8 cellular contexts compared by ENCODE assay signal in genomic region chr4:39526283-39526682, GRCh38. TPM values are rescaled to one million over a fixed set of nuclear protein-coding genes. Genes with fewer than 3 reads are reported as not detected.
DNase-seq lines count a peak whose midpoint lies in the region; ATAC-seq, FAIRE-seq and TF ChIP-seq lines count a peak whose summit lies in the region.

No MANE protein-coding gene starts in this region.

- H3K4ac ChIP-seq in H1 (replicated peaks; ENCODE audit: insufficient read length, low read depth, low read length) (no peak overlapping the region), neuronal stem cell (ENCODE audit: low read length) (no peak overlapping the region)

- peak overlapping the region; percentile 72 to 75 for H3K4me2 ChIP-seq in H1 (ENCODE audit: insufficient read depth in 1 of 2, low read depth in 2 of 2, low read length in 2 of 2)
- peak overlapping the region; percentile 68 for H3K4me2 ChIP-seq in neuronal stem cell (ENCODE audit: insufficient read depth, low read length, poor library complexity, severe bottlenecking)

- no peaks in the 10 kb centered on the region for H3K27me3 ChIP-seq in CD8-positive, alpha-beta memory T cell (ENCODE audit: insufficient read depth, low read length, poor library complexity, severe bottlenecking)
- H3K27me3 ChIP-seq in H1 (replicated peaks in 1 of 4; ENCODE audit: control insufficient read depth in 3 of 4, extremely low read depth in 1 of 4, insufficient read depth in 3 of 4, low read length in 3 of 4) (no peaks in the 10 kb centered on the region), neuronal stem cell (ENCODE audit: control insufficient read depth in 3 of 3, insufficient read depth in 3 of 3, low read depth in 1 of 3, low read length in 3 of 3) (no peaks in the 10 kb centered on the region)

- WGBS in H1 (ENCODE audit: extremely low coverage in 1 of 2, insufficient coverage in 1 of 2, insufficient read length in 1 of 2, insufficient replicate concordance in 2 of 2, low coverage in 1 of 2, low lambda C conversion rate in 2 of 2, missing lambda C conversion rate in 1 of 2), 2 experiments: 10% methylated on average over 4 of the region's 4 CpGs; no CpG with 5 or more reads in 1 of the 2 experiments
- no CpG with 5 or more reads among the region's 4 CpGs for WGBS in neuronal stem cell (ENCODE audit: extremely low coverage in 2 of 2, insufficient read length in 2 of 2, insufficient replicate concordance in 1 of 2), 2 donors

- TF ChIP-seq CTCF in NB4 (IDR thresholded peaks at IDR 0.05; ENCODE audit: low read depth, low read length): no peak
- no peak for TF ChIP-seq CTCF in H1 (IDR thresholded peaks at IDR 0.05; ENCODE audit: control extremely low read depth in 1 of 3, insufficient read depth in 1 of 3, low read depth in 1 of 3, low read length in 3 of 3)

- peaks cover 21 to 31% (median 25%) of the 10 kb centered on the region in 3 donors for H3K4me1 Mint-ChIP-seq in CD8-positive, alpha-beta memory T cell

- H3K18ac ChIP-seq in H1 (ENCODE audit: extremely low read depth, low read length) (no peak overlapping the region), neuronal stem cell (ENCODE audit: low read length) (no peak overlapping the region)

- H2BK12ac ChIP-seq in H1 (ENCODE audit: low read depth, low read length) (no peak overlapping the region), neuronal stem cell (ENCODE audit: low read length) (no peak overlapping the region)

- FAIRE-seq in H1 (lab: Jason Lieb, UNC): no peak

- peaks cover 0 to 8% (median 7%) of the 10 kb centered on the region in 5 donors for H3K9me3 Mint-ChIP-seq in CD8-positive, alpha-beta memory T cell

- H3K14ac ChIP-seq in H1 (ENCODE audit: insufficient read length) (no peak overlapping the region), neuronal stem cell (ENCODE audit: low read length) (no peak overlapping the region)

- TF ChIP-seq RAD21 in H1 (IDR thresholded peaks at IDR 0.05 in 1 of 2, conservative IDR thresholded peaks at IDR 0.05 in 1 of 2; ENCODE audit: low read depth in 2 of 2, low read length in 2 of 2): no peak

- no peak overlapping the region for H3K56ac ChIP-seq in H1 (replicated peaks; ENCODE audit: insufficient read length, low read depth, low read length)

- TF ChIP-seq POLR2A in NB4 (IDR thresholded peaks at IDR 0.05; ENCODE audit: extremely low read depth, insufficient read length): no peak
- no peak for TF ChIP-seq POLR2A in H1 (IDR thresholded peaks at IDR 0.05; ENCODE audit: control extremely low read depth in 1 of 2, low read depth in 2 of 2, low read length in 2 of 2)

- H3K4me1 ChIP-seq in CD8-positive, alpha-beta memory T cell (ENCODE audit: insufficient read depth, low read length): peaks cover 15% of the 10 kb centered on the region
- H3K4me1 ChIP-seq in H1 (replicated peaks in 1 of 4; ENCODE audit: control insufficient read depth in 3 of 4, insufficient read depth in 4 of 4, low read length in 3 of 4) (peaks cover 0 to 4% (median 1%) of the 10 kb centered on the region in 4 experiments; a peak in 3 of 7 replicates), neuronal stem cell (ENCODE audit: control insufficient read depth in 2 of 2, insufficient read depth in 1 of 2, low read depth in 1 of 2, low read length in 2 of 2) (peaks cover 2 to 4% of the 10 kb centered on the region in 2 donors)

- no peaks in the 10 kb centered on the region for H3K27me3 Mint-ChIP-seq in CD8-positive, alpha-beta memory T cell

- no peak for TF ChIP-seq EP300 in H1 (IDR thresholded peaks at IDR 0.05; ENCODE audit: borderline replicate concordance in 1 of 2, low read depth in 2 of 2, low read length in 2 of 2)

- no peak overlapping the region for H2BK5ac ChIP-seq in H1 (ENCODE audit: low read depth, low read length)
- H2BK5ac ChIP-seq in neuronal stem cell (ENCODE audit: low read length): no peak overlapping the region

- H2BK20ac ChIP-seq in H1 (ENCODE audit: low read length): no peak overlapping the region

- no peaks in the 10 kb centered on the region for H3K9me3 ChIP-seq in CD8-positive, alpha-beta memory T cell (ENCODE audit: low read length)
- peaks cover 11 to 14% of the 10 kb centered on the region in 2 experiments for H3K9me3 ChIP-seq in H1 (ENCODE audit: insufficient read depth in 2 of 2, low read depth in 1 of 2, low read length in 1 of 2)
- H3K9me3 ChIP-seq in neuronal stem cell (replicated peaks in 1 of 2; ENCODE audit: control insufficient read depth in 2 of 2, insufficient read depth in 1 of 2, low read depth in 1 of 2, low read length in 2 of 2): peaks cover 8 to 21% of the 10 kb centered on the region in 2 donors

- no peak for DNase-seq in CD8-positive, alpha-beta memory T cell
- DNase-seq in NB4 (ENCODE audit: low read depth) (no peak), H1 (ENCODE audit: low read depth in 1 of 2, low spot score in 2 of 2) (no peak), neuronal stem cell (ENCODE audit: low spot score) (no peak), UCSD-AML1 (lab: John Stamatoyannopoulos, UW; ENCODE audit: unreplicated experiment) (no peak), NCI-H187 treated with DMSO at 0.1 percent for 48 hours (lab: John Stamatoyannopoulos, UW) (no peak), NOMO-1 treated with dmso at 0.1 percent for 144 hours (lab: John Stamatoyannopoulos, UW; ENCODE audit: unreplicated experiment) (no peak)

- H3K23me2 ChIP-seq in H1 (ENCODE audit: low read depth, low read length): 0 out of 2 replicates have a peak, but pooled peaks cover 4% of the 10 kb centered on the region

- H3K79me1 ChIP-seq in H1 (ENCODE audit: low read depth, low read length): no peaks in the 10 kb centered on the region
- H3K79me1 ChIP-seq in neuronal stem cell (ENCODE audit: low read depth, low read length): peaks cover 3% of the 10 kb centered on the region

- peaks cover 0 to 2% of the 10 kb centered on the region in 2 experiments for H4K20me1 ChIP-seq in H1 (replicated peaks in 1 of 2; ENCODE audit: control insufficient read depth in 1 of 2, insufficient read depth in 2 of 2, low read length in 2 of 2)

- H3K9ac ChIP-seq in H1 (replicated peaks in 1 of 4; ENCODE audit: extremely low read depth in 1 of 4, low read depth in 3 of 4, low read length in 3 of 4) (peak overlapping the region; percentile 83 to 92 (median 89); a peak in 6 of 7 replicates), neuronal stem cell (ENCODE audit: low read depth, low read length, poor library complexity) (no peak overlapping the region)

- H3K4me3 Mint-ChIP-seq in CD8-positive, alpha-beta memory T cell: peak overlapping the region; percentile 96 to 100 (median 99)

- peaks cover 2 to 15% (median 11%) of the 10 kb centered on the region in 3 donors for H3K36me3 Mint-ChIP-seq in CD8-positive, alpha-beta memory T cell

- peaks cover 13 to 73% of the 10 kb centered on the region in 2 experiments for H3K79me2 ChIP-seq in H1 (ENCODE audit: control insufficient read depth in 1 of 2, insufficient read depth in 2 of 2, low read length in 2 of 2)

- POLR2A ChIA-PET in CD8-positive, alpha-beta memory T cell (lab: Charles Lee): interaction anchor here (0.7 to 2.3 kb wide), 2 partner anchors 112 to 172 kb away, joined by 3 to 16 read pairs; partner anchors contain the start of genes SMIM14 and UBE2K
- POLR2A ChIA-PET in H1 (lab: Charles Lee; ENCODE audit: partially characterized antibody): interaction anchor here (0.6 to 3.3 kb wide), 9 partner anchors 10 to 447 kb away, joined by 3 to 31 read pairs (median 3); partner anchors contain the start of genes SMIM14 and UBE2K

- H3K36me3 ChIP-seq in CD8-positive, alpha-beta memory T cell (ENCODE audit: insufficient read depth, low read length): no peaks in the 10 kb centered on the region
- H3K36me3 ChIP-seq in H1 (ENCODE audit: control insufficient read depth in 2 of 4, insufficient read depth in 4 of 4, low read length in 3 of 4) (peaks cover 0 to 19% (median 6%) of the 10 kb centered on the region in 4 experiments; a peak in 2 of 8 replicates), neuronal stem cell (replicated peaks in 1 of 2; ENCODE audit: control insufficient read depth in 2 of 2, insufficient read depth in 2 of 2, low read length in 2 of 2) (peaks cover 3 to 38% of the 10 kb centered on the region in 2 donors)

- H4K8ac ChIP-seq in H1 (ENCODE audit: extremely low read depth, insufficient read depth, low read length) (no peak overlapping the region), neuronal stem cell (ENCODE audit: low read depth, low read length) (no peak overlapping the region)

- no peak overlapping the region for H4K5ac ChIP-seq in H1 (ENCODE audit: insufficient read length, low read depth, low read length)

- H3K27ac ChIP-seq in CD8-positive, alpha-beta memory T cell (ENCODE audit: low read depth, low read length): peak overlapping the region; percentile 72
- H3K27ac ChIP-seq in H1 (ENCODE audit: low read depth, low read length): no peak overlapping the region
- H3K27ac ChIP-seq in neuronal stem cell (replicated peaks; ENCODE audit: low read length): peak overlapping the region; percentile 98

- H2AK5ac ChIP-seq in H1 (ENCODE audit: low read depth, low read length) (no peak overlapping the region), neuronal stem cell (ENCODE audit: low read depth, low read length) (no peak overlapping the region)

- no peak for ATAC-seq in HG02840 (IDR thresholded peaks at IDR 0.05; ENCODE audit: low FRiP score, unreplicated experiment)

- H2BK120ac ChIP-seq in H1 (replicated peaks; ENCODE audit: low read depth, low read length): no peak overlapping the region
- H2BK120ac ChIP-seq in neuronal stem cell (ENCODE audit: low read depth, low read length): no peak overlapping the region

- no peak overlapping the region for H4K91ac ChIP-seq in H1 (replicated peaks; ENCODE audit: insufficient read length, low read length)
- no peak overlapping the region for H4K91ac ChIP-seq in neuronal stem cell (ENCODE audit: low read depth, low read length, poor library complexity)

- H2BK15ac ChIP-seq in H1 (ENCODE audit: low read length) (no peak overlapping the region), neuronal stem cell (ENCODE audit: low read length) (no peak overlapping the region)

- H3K23ac ChIP-seq in H1 (ENCODE audit: insufficient read length) (no peak overlapping the region), neuronal stem cell (ENCODE audit: low read depth, low read length, poor library complexity) (no peak overlapping the region)

- H2AFZ ChIP-seq in H1 (ENCODE audit: low read length) (no peak overlapping the region), neuronal stem cell (ENCODE audit: low read length) (peak overlapping the region; percentile 95)

- CTCF ChIA-PET in CD8-positive, alpha-beta memory T cell (lab: Charles Lee): interaction anchor here (1.2 kb wide), 1 partner anchor 57 kb away, joined by 3 read pairs; no protein-coding TSS in a partner anchor
- CTCF ChIA-PET in H1 (lab: Charles Lee; ENCODE audit: partially characterized antibody): interaction anchor here (0.6 to 1.6 kb wide), 4 partner anchors 10 to 452 kb away, joined by 3 to 4 read pairs (median 3); no protein-coding TSS in a partner anchor

- peak overlapping the region; percentile 76 for H3K4me3 ChIP-seq in CD8-positive, alpha-beta memory T cell (ENCODE audit: low read length)
- H3K4me3 ChIP-seq in NB4 (ENCODE audit: low read depth, low read length) (peak overlapping the region; percentile 90), H1 (ENCODE audit: extremely low read depth in 1 of 4, insufficient read depth in 2 of 4, low read depth in 3 of 4, low read length in 4 of 4) (peak overlapping the region; percentile 90 to 98 (median 95)), neuronal stem cell (ENCODE audit: low read length in 2 of 2) (peak overlapping the region; percentile 89 to 95)

- peak overlapping the region; percentile 38 to 97 (median 90) for H3K27ac Mint-ChIP-seq in CD8-positive, alpha-beta memory T cell

RNA-seq across cellular contexts. Expression of gene UGDH, which starts 1.0 kb away (rescaled TPM):
- total RNA-seq in CD8-positive, alpha-beta memory T cell: 10 to 100 TPM; 26.9 to 34.9 TPM
- polyA plus RNA-seq in CD8-positive, alpha-beta memory T cell: 30.0 TPM
- total RNA-seq in H1 (2021; fragmentation: NEBNext Ultra II Directional; extraction: Animal tissue kit (Norgen Biotek cat#: 25700)): 126 and 128 TPM in 2 replicates
- polyA plus RNA-seq in H1 (2011; rRNA removed): 32.0 and 46.9 TPM in 2 replicates
- 53.6 TPM for polyA plus RNA-seq in H1 (2011; cell fraction: cytosol; rRNA removed)
- polyA plus RNA-seq in H1 (2011; cell fraction: nucleus; rRNA removed): 10.1 TPM
- polyA plus RNA-seq in H1 (2012, experiment 1 of 2): 62.6 to 98.4 TPM (median 70.7 TPM) in 4 replicates
- 7.9 TPM for polyA plus RNA-seq in H1 (2012, experiment 2 of 2)
- polyA plus RNA-seq in H1 (2013, experiment 1 of 2): 44.3 TPM
- polyA plus RNA-seq in H1 (2013, experiment 2 of 2): 45.6 TPM
- 34.7 and 39.0 TPM in 2 replicates for polyA minus RNA-seq in H1 (2011; rRNA and poly(A)+ RNA removed)
- 50.7 TPM for polyA minus RNA-seq in H1 (2011; cell fraction: cytosol; rRNA and poly(A)+ RNA removed)
- 16.2 TPM for polyA minus RNA-seq in H1 (2011; cell fraction: nucleus; rRNA and poly(A)+ RNA removed)
- polyA plus RNA-seq in neuronal stem cell (2013, experiment 1 of 2): 59.5 TPM
- polyA plus RNA-seq in neuronal stem cell (2013, experiment 2 of 2): 63.4 TPM
